16 cellular contexts compared by ENCODE assay signal in genomic region chr16:72864130-72864833, GRCh38.
A peak's percentile ranks its signal among the peaks of the same experiment; 100 is the strongest.
DNase-seq lines count a peak whose midpoint lies in the region; ATAC-seq, FAIRE-seq and TF ChIP-seq lines count a peak whose summit lies in the region.
"Had no signal": no experiment of that assay in that cellular context is flagged by ENCODE, and none has a peak within 500 bp of the region (broad histone marks: within the 10 kb centered on the region; RNA-seq: fewer than 3 reads in every experiment).

No MANE protein-coding gene starts in this region.

- intact Hi-C loops in HepG2 (cut with micrococcal nuclease; ENCODE audit: unreplicated experiment) (no loop called here), right lobe of liver (cut with DNase I) (no loop called here)

- no peak overlapping the region for H2AFZ ChIP-seq in HepG2 (ENCODE audit: low read length)

- H3K4me3 ChIP-seq in HepG2 (replicated peaks in 1 of 3; ENCODE audit: insufficient read depth in 1 of 3, low read depth in 2 of 3, low read length in 3 of 3), result no peak overlapping the region
- no peak overlapping the region for H3K4me3 ChIP-seq in right lobe of liver
- H3K4me3 ChIP-seq: BLaER1 treated with 17β-estradiol and CSF1 and Interleukin-3, amounts not matched to agents 10 nM and 100 nM had no signal

- H3K9me3 ChIP-seq in HepG2 (ENCODE audit: low read length) (no peaks in the 10 kb centered on the region), right lobe of liver (no peaks in the 10 kb centered on the region)

- TF ChIP-seq POLR2A in HepG2 (IDR thresholded peaks at IDR 0.05; ENCODE audit: insufficient read depth in 1 of 2, low read depth in 2 of 2, low read length in 2 of 2) (no peak), right lobe of liver (IDR thresholded peaks at IDR 0.05) (no peak)

- ATAC-seq in HepG2 (no peak), right lobe of liver (no peak), HG02981 (IDR thresholded peaks at IDR 0.05; ENCODE audit: unreplicated experiment) (no peak)
- ATAC-seq: CD8-positive, alpha-beta T cell had no signal

- POLR2A ChIA-PET in HepG2 (lab: Yijun Ruan, JAX), result no interaction called here

- peaks cover 37% of the 10 kb centered on the region for H3K36me3 Mint-ChIP-seq in type B pancreatic cell
- H3K36me3 Mint-ChIP-seq: CD8-positive, alpha-beta T cell had no signal

- H3K27me3 ChIP-seq in HepG2 (ENCODE audit: control insufficient read depth in 1 of 2, insufficient read depth in 2 of 2, low read length in 2 of 2) (no peaks in the 10 kb centered on the region), right lobe of liver (no peaks in the 10 kb centered on the region)
- H3K27me3 ChIP-seq: BLaER1 treated with 17β-estradiol and CSF1 and Interleukin-3, amounts not matched to agents 10 nM and 100 nM had no signal

- H3K27me3 Mint-ChIP-seq in type B pancreatic cell, result no peaks in the 10 kb centered on the region
- H3K27me3 Mint-ChIP-seq: B cell, IgD-negative memory B cell had no signal

- in situ Hi-C loops in HepG2 (cut with HindIII; ENCODE audit: extremely low pct_ligation_motif_present, low pct_unique_long_range_greater_than_20kb), result no loop called here

- H3K9me3 Mint-ChIP-seq in type B pancreatic cell, result no peaks in the 10 kb centered on the region
- H3K9me3 Mint-ChIP-seq: CD8-positive, alpha-beta T cell; H9 had no signal

- peak; percentile 4 for FAIRE-seq in HepG2 (lab: Jason Lieb, UNC)
- FAIRE-seq: H1, HTR-8/SVneo had no signal

- no TSS peak for BruUV-seq in HepG2 (replicated peaks; lab: Mats Ljungman, UMichigan)

- no peak overlapping the region for H3K4me3 Mint-ChIP-seq in type B pancreatic cell
- H3K4me3 Mint-ChIP-seq: B cell; CD8-positive, alpha-beta T cell; H9; IgD-negative memory B cell had no signal

- H3K36me3 ChIP-seq in HepG2 (replicated peaks in 1 of 2; ENCODE audit: control insufficient read depth in 1 of 2, insufficient read depth in 2 of 2, low read length in 2 of 2), result peaks cover 8 to 44% of the 10 kb centered on the region in 2 experiments
- no peaks in the 10 kb centered on the region for H3K36me3 ChIP-seq in right lobe of liver

- TF ChIP-seq CTCF in HepG2 (CRISPR knock-in tag; IDR thresholded peaks at IDR 0.05) (no peak), right lobe of liver (IDR thresholded peaks at IDR 0.05) (no peak), type B pancreatic cell (conservative IDR thresholded peaks at IDR 0.05) (no peak)

- peaks cover 19% of the 10 kb centered on the region for H3K4me1 Mint-ChIP-seq in type B pancreatic cell (ENCODE audit: unreplicated experiment)
- H3K4me1 Mint-ChIP-seq: B cell had no signal

- H3K27ac ChIP-seq in HepG2 (ENCODE audit: extremely low read length, insufficient read depth, low read length) (no peak overlapping the region), right lobe of liver (no peak overlapping the region)
- H3K27ac ChIP-seq: BLaER1 treated with 17β-estradiol and CSF1 and Interleukin-3, amounts not matched to agents 10 nM and 100 nM had no signal

- H3K79me2 ChIP-seq in HepG2 (ENCODE audit: insufficient read depth, low read length), result no peaks in the 10 kb centered on the region

- H3K4me1 ChIP-seq in HepG2 (ENCODE audit: insufficient read depth, low read length) (peaks cover 7% of the 10 kb centered on the region; the same call in 1 of the 2 replicates), right lobe of liver (no peaks in the 10 kb centered on the region)

- no peak overlapping the region for H3K9ac ChIP-seq in HepG2 (ENCODE audit: insufficient read depth, low read depth, low read length)
- H3K9ac ChIP-seq: BLaER1 treated with 17β-estradiol and CSF1 and Interleukin-3, amounts not matched to agents 10 nM and 100 nM had no signal

- H3K27ac Mint-ChIP-seq in type B pancreatic cell, result peak overlapping the region; percentile 21
- H3K27ac Mint-ChIP-seq: B cell; CD8-positive, alpha-beta T cell; H9; IgD-negative memory B cell had no signal

- H4K20me1 ChIP-seq in HepG2 (ENCODE audit: insufficient read depth, low read length), result no peaks in the 10 kb centered on the region; the same call in 1 of the 2 replicates

- 97% methylated on average over 6 of the region's 6 CpGs for WGBS in HepG2 (ENCODE audit: low lambda C conversion rate)
- 89% methylated on average over 6 of the region's 6 CpGs for WGBS in right lobe of liver (ENCODE audit: insufficient coverage, low coverage, low lambda C conversion rate, missing lambda C conversion rate)

- TF ChIP-seq EP300 in HepG2 (IDR thresholded peaks at IDR 0.05; ENCODE audit: low read depth in 2 of 2, low read length in 2 of 2) (no peak), HepG2 (CRISPR knock-in tag; IDR thresholded peaks at IDR 0.05; ENCODE audit: borderline replicate concordance) (no peak)

- DNase-seq in HepG2 (ENCODE audit: low spot score) (no peak), right lobe of liver (no peak), type B pancreatic cell (ENCODE audit: extremely low spot score, unreplicated experiment) (no peak)
- DNase-seq in effector CD8-positive, alpha-beta T cell (lab: John Stamatoyannopoulos, UW), result no peak
- DNase-seq: Calu3; CD8-positive, alpha-beta T cell; DMS79 treated with DMSO at 0.1 percent for 48 hours; GF-D8; H9 had no signal

- no peak for TF ChIP-seq RAD21 in HepG2 (CRISPR knock-in tag; IDR thresholded peaks at IDR 0.05)

- no peak overlapping the region for H3K4me2 ChIP-seq in HepG2 (ENCODE audit: low read depth, low read length)
- H3K4me2 ChIP-seq: BLaER1 treated with 17β-estradiol and CSF1 and Interleukin-3, amounts not matched to agents 10 nM and 100 nM had no signal

- CTCF ChIA-PET in HepG2 (lab: Yijun Ruan, JAX; ENCODE audit: low intra/inter-chr PET ratio, low total read pairs), result no interaction called here

TF ChIP-seq in HepG2, 621 proteins besides CTCF, POLR2A, EP300 and RAD21 (continues in another document):
- peak; percentile 75 for TF ChIP-seq MNT (IDR thresholded peaks at IDR 0.05)
- TF ChIP-seq ZNF160 (CRISPR knock-in tag; IDR thresholded peaks at IDR 0.05), result no peak

TF ChIP-seq in PFSK-1, 5 proteins besides CTCF, POLR2A, EP300 and RAD21:
- TF ChIP-seq TAF1 (IDR thresholded peaks at IDR 0.05; ENCODE audit: borderline replicate concordance, insufficient read depth, low read length) (no peak), POLR2AphosphoS5 (IDR thresholded peaks at IDR 0.05; ENCODE audit: low read depth, low read length) (no peak), REST (IDR thresholded peaks at IDR 0.05; ENCODE audit: insufficient read depth in 1 of 2, low read depth in 2 of 2, low read length in 2 of 2) (peak; percentile 55 to 76; a peak in 3 of 4 replicates), SIN3A (IDR thresholded peaks at IDR 0.05; ENCODE audit: borderline replicate concordance, insufficient read depth, low read length) (no peak), FOXP2 (optimal IDR thresholded peaks at IDR 0.05; ENCODE audit: borderline replicate concordance, extremely low read depth, extremely low read length, insufficient read depth) (no peak)
